8 cellular contexts compared by ENCODE assay signal in the genomic region with DNA sequence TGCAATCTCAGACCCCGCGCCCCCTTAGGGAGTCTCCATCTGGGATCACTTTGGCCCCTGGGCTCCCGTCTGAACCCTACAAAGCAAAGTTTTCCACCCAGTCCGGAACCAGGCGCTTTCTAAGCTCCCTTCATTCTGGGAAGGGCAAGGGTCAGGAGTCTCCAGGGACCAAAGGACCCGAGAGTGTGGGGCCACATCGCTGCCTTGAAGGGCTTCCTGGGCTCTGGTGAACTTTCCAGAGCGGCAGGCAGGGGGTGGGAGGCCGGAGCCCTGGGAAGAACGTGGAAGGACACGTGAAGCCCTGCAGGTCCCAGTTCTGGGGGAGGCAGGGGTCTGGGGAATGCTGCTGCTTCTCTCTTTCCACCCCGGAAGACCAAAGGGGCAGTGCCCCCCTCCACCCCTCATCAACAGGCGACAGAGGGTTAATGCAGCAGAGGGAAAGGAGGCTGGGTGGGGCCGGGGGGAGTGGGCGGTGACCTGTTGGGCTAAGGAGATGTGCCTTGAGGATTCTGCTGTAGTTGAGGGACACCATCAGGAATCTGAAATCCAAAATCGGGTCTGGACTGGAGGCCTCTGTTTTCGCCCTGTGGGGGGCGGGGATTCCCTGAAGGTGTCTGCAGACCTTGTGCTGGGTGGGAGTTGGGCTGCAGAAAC. TPM values are rescaled to one million over a fixed set of nuclear protein-coding genes. Genes with fewer than 3 reads are reported as not detected.
A peak's percentile ranks its signal among the peaks of the same experiment; 100 is the strongest.
DNase-seq lines count a peak whose midpoint lies in the region; ATAC-seq, FAIRE-seq and TF ChIP-seq lines count a peak whose summit lies in the region.

No MANE protein-coding gene starts in this region.

- DNase-seq in T-helper 2 cell treated with Interferon-gamma antibody and Interleukin-4, amounts not matched to agents 5 μg/mL and 100 μg/mL, for 36 hours (ENCODE audit: low spot score): no peak
- DNase-seq in T-helper 2 cell: no peak
- DNase-seq in activated naive CD8-positive, alpha-beta T cell treated with anti-CD3 and anti-CD28 coated beads, Interleukin-2, amount 50 U/mL, for 24 hours: no peak
- no peak for DNase-seq in immature natural killer cell
- no peak for DNase-seq in GM12892 (ENCODE audit: insufficient read length)
- DNase-seq in stimulated activated CD4-positive, alpha-beta T cell treated with anti-CD3 and anti-CD28 coated beads, Interleukin-4, amount 100 ng/mL, for 24 hours: no peak

- H3K4me3 Mint-ChIP-seq in T-helper 2 cell treated with Interferon-gamma antibody and Interleukin-4, amounts not matched to agents 5 μg/mL and 100 μg/mL, for 36 hours: peak overlapping the region; percentile 27
- peak overlapping the region; percentile 66 for H3K4me3 Mint-ChIP-seq in activated naive CD8-positive, alpha-beta T cell treated with anti-CD3 and anti-CD28 coated beads, Interleukin-2, amount 50 U/mL, for 24 hours
- peak overlapping the region; percentile 81 to 92 (median 90) for H3K4me3 Mint-ChIP-seq in immature natural killer cell
- H3K4me3 Mint-ChIP-seq in stimulated activated naive CD8-positive, alpha-beta T cell treated with anti-CD3 and anti-CD28 coated beads, Interleukin-15, Interleukin-2, amounts not matched to agents 100 ng/mL and 50 ng/mL, for 24 hours: peak overlapping the region; percentile 74

- FAIRE-seq in GM12892 (lab: Jason Lieb, UNC): no peak

- peaks cover 2% of the 10 kb centered on the region for H3K4me1 Mint-ChIP-seq in T-helper 2 cell treated with Interferon-gamma antibody and Interleukin-4, amounts not matched to agents 5 μg/mL and 100 μg/mL, for 36 hours (ENCODE audit: low read depth)
- H3K4me1 Mint-ChIP-seq in activated naive CD8-positive, alpha-beta T cell treated with anti-CD3 and anti-CD28 coated beads, Interleukin-2, amount 50 U/mL, for 24 hours: peaks cover 10% of the 10 kb centered on the region
- H3K4me1 Mint-ChIP-seq in immature natural killer cell: peaks cover 9 to 13% of the 10 kb centered on the region in 2 donors
- H3K4me1 Mint-ChIP-seq in stimulated activated naive CD8-positive, alpha-beta T cell treated with anti-CD3 and anti-CD28 coated beads, Interleukin-15, Interleukin-2, amounts not matched to agents 100 ng/mL and 50 ng/mL, for 24 hours (ENCODE audit: low read depth): peaks cover 13% of the 10 kb centered on the region

- H3K36me3 Mint-ChIP-seq in T-helper 2 cell treated with Interferon-gamma antibody and Interleukin-4, amounts not matched to agents 5 μg/mL and 100 μg/mL, for 36 hours (ENCODE audit: low read depth): no peaks in the 10 kb centered on the region
- H3K36me3 Mint-ChIP-seq in activated naive CD8-positive, alpha-beta T cell treated with anti-CD3 and anti-CD28 coated beads, Interleukin-2, amount 50 U/mL, for 24 hours (ENCODE audit: low read depth): no peaks in the 10 kb centered on the region
- H3K36me3 Mint-ChIP-seq in immature natural killer cell: no peaks in the 10 kb centered on the region
- H3K36me3 Mint-ChIP-seq in stimulated activated naive CD8-positive, alpha-beta T cell treated with anti-CD3 and anti-CD28 coated beads, Interleukin-15, Interleukin-2, amounts not matched to agents 100 ng/mL and 50 ng/mL, for 24 hours (ENCODE audit: low read depth): no peaks in the 10 kb centered on the region

- H3K27me3 Mint-ChIP-seq in T-helper 2 cell treated with Interferon-gamma antibody and Interleukin-4, amounts not matched to agents 5 μg/mL and 100 μg/mL, for 36 hours (ENCODE audit: low read depth): peaks cover 29% of the 10 kb centered on the region
- H3K27me3 Mint-ChIP-seq in activated naive CD8-positive, alpha-beta T cell treated with anti-CD3 and anti-CD28 coated beads, Interleukin-2, amount 50 U/mL, for 24 hours: no peaks in the 10 kb centered on the region
- peaks cover 2 to 5% (median 4%) of the 10 kb centered on the region in 3 donors for H3K27me3 Mint-ChIP-seq in immature natural killer cell (ENCODE audit: low read depth in 3 of 3)
- no peaks in the 10 kb centered on the region for H3K27me3 Mint-ChIP-seq in stimulated activated naive CD8-positive, alpha-beta T cell treated with anti-CD3 and anti-CD28 coated beads, Interleukin-15, Interleukin-2, amounts not matched to agents 100 ng/mL and 50 ng/mL, for 24 hours

- no peak for TF ChIP-seq POLR2A in GM12892 (IDR thresholded peaks at IDR 0.05; ENCODE audit: low read depth, low read length)

- no peaks in the 10 kb centered on the region for H3K9me3 Mint-ChIP-seq in T-helper 2 cell treated with Interferon-gamma antibody and Interleukin-4, amounts not matched to agents 5 μg/mL and 100 μg/mL, for 36 hours
- no peaks in the 10 kb centered on the region for H3K9me3 Mint-ChIP-seq in activated naive CD8-positive, alpha-beta T cell treated with anti-CD3 and anti-CD28 coated beads, Interleukin-2, amount 50 U/mL, for 24 hours
- no peaks in the 10 kb centered on the region for H3K9me3 Mint-ChIP-seq in immature natural killer cell
- H3K9me3 Mint-ChIP-seq in stimulated activated naive CD8-positive, alpha-beta T cell treated with anti-CD3 and anti-CD28 coated beads, Interleukin-15, Interleukin-2, amounts not matched to agents 100 ng/mL and 50 ng/mL, for 24 hours: no peaks in the 10 kb centered on the region

- no peak for ATAC-seq in activated naive CD8-positive, alpha-beta T cell treated with anti-CD3 and anti-CD28 coated beads, Interleukin-2, amount 50 U/mL, for 24 hours
- no peak for ATAC-seq in GM21367 (IDR thresholded peaks at IDR 0.05; ENCODE audit: unreplicated experiment)

- H3K27ac Mint-ChIP-seq in T-helper 2 cell treated with Interferon-gamma antibody and Interleukin-4, amounts not matched to agents 5 μg/mL and 100 μg/mL, for 36 hours: no peak overlapping the region
- H3K27ac Mint-ChIP-seq in activated naive CD8-positive, alpha-beta T cell treated with anti-CD3 and anti-CD28 coated beads, Interleukin-2, amount 50 U/mL, for 24 hours: no peak overlapping the region
- no peak overlapping the region for H3K27ac Mint-ChIP-seq in immature natural killer cell
- no peak overlapping the region for H3K27ac Mint-ChIP-seq in stimulated activated naive CD8-positive, alpha-beta T cell treated with anti-CD3 and anti-CD28 coated beads, Interleukin-15, Interleukin-2, amounts not matched to agents 100 ng/mL and 50 ng/mL, for 24 hours

RNA-seq across cellular contexts. Expression of a gene that starts 0.7 kb away (rescaled TPM):
- polyA plus RNA-seq in immature natural killer cell: under 1 TPM in 2 of 3 donors, not detected in 1; 0.61 to 0.74 TPM
- polyA plus RNA-seq in GM12892 (2012; ENCODE audit: missing spikeins): 0.30 TPM

RNA-seq across cellular contexts. Expression of a gene that starts 49.4 kb away (rescaled TPM):
- not detected for polyA plus RNA-seq in immature natural killer cell
- not detected for polyA plus RNA-seq in GM12892 (2012; ENCODE audit: missing spikeins)

Comparison
In these comparisons a context has a peak if more than half of its experiments do, and no peak if none do; other contexts are left out.
1. H3K4me3 Mint-ChIP-seq: peak in every context shown above with its lines; median percentile 90 in immature natural killer cell; 74 in stimulated activated naive CD8-positive, alpha-beta T cell treated with anti-CD3 and anti-CD28 coated beads, Interleukin-15, Interleukin-2, amounts not matched to agents 100 ng/mL and 50 ng/mL, for 24 hours; 66 in activated naive CD8-positive, alpha-beta T cell treated with anti-CD3 and anti-CD28 coated beads, Interleukin-2, amount 50 U/mL, for 24 hours; 27 in T-helper 2 cell treated with Interferon-gamma antibody and Interleukin-4, amounts not matched to agents 5 μg/mL and 100 μg/mL, for 36 hours.